Comparison of ENCODE assay signal across 8 cellular contexts in genomic region chr14:32469388-32470160, GRCh38.
A peak's percentile ranks its signal among the peaks of the same experiment; 100 is the strongest.
DNase-seq lines count a peak whose midpoint lies in the region; ATAC-seq, FAIRE-seq and TF ChIP-seq lines count a peak whose summit lies in the region.

No MANE protein-coding gene starts in this region.

- H3K36me3 Mint-ChIP-seq in natural killer cell, result no peaks in the 10 kb centered on the region
- no peaks in the 10 kb centered on the region for H3K36me3 Mint-ChIP-seq in natural killer cell treated with Interleukin-12 subunit alpha and Interleukin-12 subunit beta and Interleukin-15 and Interleukin-18, amount 100 ng/mL, for 72 hours
- H3K36me3 Mint-ChIP-seq in mesothelial cell of epicardium, result peaks cover 3% of the 10 kb centered on the region

- peak; percentile 87 for FAIRE-seq in colon (lab: Jason Lieb, UNC)

- intact Hi-C loops in natural killer cell (cut with micrococcal nuclease), result no loop called here

- DNase-seq in natural killer cell, result no peak
- no peak for DNase-seq in natural killer cell treated with Interleukin-12 subunit alpha and Interleukin-12 subunit beta and Interleukin-15 and Interleukin-18, amount 100 ng/mL, for 72 hours (ENCODE audit: low spot score)
- DNase-seq in NCI-H526 treated with DMSO at 0.1 percent for 48 hours (lab: John Stamatoyannopoulos, UW), result peak; percentile 14
- no peak for DNase-seq in mesothelial cell of epicardium (ENCODE audit: low spot score in 2 of 2, unreplicated experiment in 2 of 2)
- no peak for DNase-seq in GM19240 (ENCODE audit: insufficient read length, low spot score)
- DNase-seq in activated CD4-positive, alpha-beta T cell treated with anti-CD3 and anti-CD28 coated beads, Interleukin-2, amount 50 U/mL, for 4 hours, result no peak
- no peak for DNase-seq in ureter (ENCODE audit: low spot score)

- H3K4me3 Mint-ChIP-seq in natural killer cell (no peak overlapping the region), mesothelial cell of epicardium (no peak overlapping the region)
- H3K4me3 Mint-ChIP-seq in natural killer cell treated with Interleukin-12 subunit alpha and Interleukin-12 subunit beta and Interleukin-15 and Interleukin-18, amount 100 ng/mL, for 72 hours, result no peak overlapping the region

- H3K4me1 Mint-ChIP-seq in natural killer cell (no peaks in the 10 kb centered on the region), mesothelial cell of epicardium (peaks cover 40% of the 10 kb centered on the region)
- H3K4me1 Mint-ChIP-seq in natural killer cell treated with Interleukin-12 subunit alpha and Interleukin-12 subunit beta and Interleukin-15 and Interleukin-18, amount 100 ng/mL, for 72 hours (ENCODE audit: low read depth in 2 of 2), result no peaks in the 10 kb centered on the region

- no peaks in the 10 kb centered on the region for H3K9me3 Mint-ChIP-seq in natural killer cell
- peaks cover 3% of the 10 kb centered on the region for H3K9me3 Mint-ChIP-seq in natural killer cell treated with Interleukin-12 subunit alpha and Interleukin-12 subunit beta and Interleukin-15 and Interleukin-18, amount 100 ng/mL, for 72 hours
- peaks cover 13% of the 10 kb centered on the region for H3K9me3 Mint-ChIP-seq in mesothelial cell of epicardium

- no peak overlapping the region for H3K27ac Mint-ChIP-seq in natural killer cell
- H3K27ac Mint-ChIP-seq in natural killer cell treated with Interleukin-12 subunit alpha and Interleukin-12 subunit beta and Interleukin-15 and Interleukin-18, amount 100 ng/mL, for 72 hours, result no peak overlapping the region
- H3K27ac Mint-ChIP-seq in mesothelial cell of epicardium, result no peak overlapping the region

- peak; percentile 23 for TF ChIP-seq CTCF in natural killer cell (IDR thresholded peaks at IDR 0.05)
- peak; percentile 64 for TF ChIP-seq CTCF in mesothelial cell of epicardium (IDR thresholded peaks at IDR 0.05; ENCODE audit: unreplicated experiment)

- no peak for ATAC-seq in natural killer cell
- no peak for ATAC-seq in natural killer cell treated with Interleukin-12 subunit alpha and Interleukin-12 subunit beta and Interleukin-15 and Interleukin-18, amount 100 ng/mL, for 72 hours

- H3K27me3 Mint-ChIP-seq in natural killer cell (ENCODE audit: low read depth in 2 of 2), result peaks cover 0 to 5% of the 10 kb centered on the region in 2 donors
- peaks cover 0 to 9% of the 10 kb centered on the region in 2 donors for H3K27me3 Mint-ChIP-seq in natural killer cell treated with Interleukin-12 subunit alpha and Interleukin-12 subunit beta and Interleukin-15 and Interleukin-18, amount 100 ng/mL, for 72 hours
- H3K27me3 Mint-ChIP-seq in mesothelial cell of epicardium (ENCODE audit: low read depth), result no peaks in the 10 kb centered on the region
